29 cellular contexts compared by ENCODE assay signal in genomic region chr13:45718992-45719391, GRCh38. TPM values are rescaled to one million over a fixed set of nuclear protein-coding genes. Genes with fewer than 3 reads are reported as not detected.
DNase-seq lines count a peak whose midpoint lies in the region; ATAC-seq, FAIRE-seq and TF ChIP-seq lines count a peak whose summit lies in the region.
"Had no signal": no experiment of that assay in that cellular context is flagged by ENCODE, and none has a peak within 500 bp of the region (broad histone marks: within the 10 kb centered on the region; RNA-seq: fewer than 3 reads in every experiment).

No MANE protein-coding gene starts in this region.

- no peak overlapping the region for H3K4me3 Mint-ChIP-seq in GM23338
- H3K4me3 Mint-ChIP-seq: activated naive CD4-positive, alpha-beta T cell treated with anti-CD3 and anti-CD28 coated beads, Interleukin-2, amount 10 ng/mL, durations not matched to agents 7 days and 5 days; mesothelial cell of epicardium had no signal

- CTCF ChIA-PET in endothelial cell of umbilical vein (lab: Charles Lee): interaction anchor here (1.2 kb wide), 1 partner anchor 407 kb away, joined by 3 read pairs; no protein-coding TSS in a partner anchor

- ATAC-seq in GM23338: no peak
- ATAC-seq in aorta (ENCODE audit: low FRiP score): no peak
- no peak for ATAC-seq in GM18870 (IDR thresholded peaks at IDR 0.05; ENCODE audit: unreplicated experiment)
- ATAC-seq in HG03097 (IDR thresholded peaks at IDR 0.05; ENCODE audit: low FRiP score, unreplicated experiment): no peak
- ATAC-seq: gastroesophageal sphincter, GM12878, left cardiac atrium had no signal

- peaks cover 15% of the 10 kb centered on the region for H3K4me1 Mint-ChIP-seq in GM23338
- H3K4me1 Mint-ChIP-seq: activated naive CD4-positive, alpha-beta T cell treated with anti-CD3 and anti-CD28 coated beads, Interleukin-2, amount 10 ng/mL, durations not matched to agents 7 days and 5 days had no signal

- no peak overlapping the region for H3K9ac ChIP-seq in endothelial cell of umbilical vein (replicated peaks; ENCODE audit: extremely low read depth, insufficient read depth, low read length)

- dilution Hi-C loops in endothelial cell of umbilical vein (cut with MboI; ENCODE audit: extremely low pct_ligation_motif_present, low sequenced_read_pairs): no loop called here

- H3K27me3 ChIP-seq in GM23338 (ENCODE audit: insufficient read depth) (no peaks in the 10 kb centered on the region), endothelial cell of umbilical vein (ENCODE audit: control insufficient read depth in 2 of 2, insufficient read depth in 2 of 2, low read length in 2 of 2) (peaks cover 3 to 4% of the 10 kb centered on the region in 2 experiments), aorta (ENCODE audit: control insufficient read depth in 1 of 2, insufficient read depth in 2 of 2, low read length in 1 of 2) (no peaks in the 10 kb centered on the region)
- H3K27me3 ChIP-seq: ascending aorta, gastroesophageal sphincter, MG63 had no signal

- intact Hi-C loops in endothelial cell of umbilical vein (cut with micrococcal nuclease): loop anchor here (1.0 kb wide), 1 partner anchor 96 kb away; no protein-coding TSS in a partner anchor
- intact Hi-C loops in aorta (cut with DNase I): no loop called here

- H3K9me3 ChIP-seq in endothelial cell of umbilical vein (replicated peaks; ENCODE audit: control insufficient read depth, insufficient read depth, low read length) (no peaks in the 10 kb centered on the region), aorta (ENCODE audit: control insufficient read depth, low read length) (no peaks in the 10 kb centered on the region)
- H3K9me3 ChIP-seq: ascending aorta, gastroesophageal sphincter, MG63, prostate gland had no signal

- H3K4me3 ChIP-seq in GM23338 (no peak overlapping the region), endothelial cell of umbilical vein (replicated peaks in 1 of 3; ENCODE audit: insufficient read depth in 1 of 3, low read depth in 1 of 3, low read length in 3 of 3) (no peak overlapping the region), aorta (ENCODE audit: low read length in 2 of 2) (no peak overlapping the region)
- H3K4me3 ChIP-seq: ascending aorta, gastroesophageal sphincter, GM12878, MG63, prostate gland, smooth muscle cell had no signal

- H3K36me3 Mint-ChIP-seq in GM23338 (ENCODE audit: low read depth): no peaks in the 10 kb centered on the region
- H3K36me3 Mint-ChIP-seq: activated naive CD4-positive, alpha-beta T cell treated with anti-CD3 and anti-CD28 coated beads, Interleukin-2, amount 10 ng/mL, durations not matched to agents 7 days and 5 days; mesothelial cell of epicardium had no signal

- no peaks in the 10 kb centered on the region for H3F3A ChIP-seq in GM23338 (replicated peaks; ENCODE audit: low read depth)

- H3K4me2 ChIP-seq in GM23338: no peak overlapping the region
- peak overlapping the region; percentile 46 for H3K4me2 ChIP-seq in endothelial cell of umbilical vein (ENCODE audit: insufficient read depth, low read length)
- H3K4me2 ChIP-seq: smooth muscle cell had no signal

- no peaks in the 10 kb centered on the region for H3K9me1 ChIP-seq in endothelial cell of umbilical vein (replicated peaks; ENCODE audit: control insufficient read depth, extremely low read depth, insufficient read depth, low read length)

- H3K9me2 ChIP-seq in GM23338 (ENCODE audit: insufficient read depth): no peaks in the 10 kb centered on the region

- H3K79me2 ChIP-seq in GM23338 (replicated peaks; ENCODE audit: insufficient read depth): no peaks in the 10 kb centered on the region
- no peaks in the 10 kb centered on the region for H3K79me2 ChIP-seq in endothelial cell of umbilical vein (ENCODE audit: control insufficient read depth, insufficient read depth, low read length)

- H2AFZ ChIP-seq in GM23338 (no peak overlapping the region), endothelial cell of umbilical vein (ENCODE audit: low read depth, low read length) (no peak overlapping the region)

- POLR2A ChIA-PET in endothelial cell of umbilical vein (lab: Charles Lee): no interaction called here

- DNase-seq in A172 (ENCODE audit: low spot score): peak; percentile 2
- DNase-seq in GM23338 (ENCODE audit: low spot score): peak; percentile 2
- DNase-seq in endothelial cell of umbilical vein (ENCODE audit: low read depth, low spot score): peak; percentile 74
- DNase-seq in left kidney (ENCODE audit: low read depth, low spot score): peak; percentile 28
- DNase-seq in aorta: no peak
- DNase-seq in COLO829 (ENCODE audit: low spot score): no peak
- DNase-seq: activated naive CD4-positive, alpha-beta T cell treated with anti-CD3 and anti-CD28 coated beads, Interleukin-2, amount 10 ng/mL, durations not matched to agents 7 days and 5 days; activated T-cell treated with anti-CD3 and anti-CD28 coated beads, Interleukin-2, amount 50 U/mL, for 48 hours; C1 segment of cervical spinal cord; GDM1; left cardiac atrium; MG63; NCI-H1436 treated with DMSO at 0.1 percent for 48 hours; NCI-H526 treated with DMSO at 0.1 percent for 48 hours; stimulated activated CD4-positive, alpha-beta T cell treated with anti-CD3 and anti-CD28 coated beads, Interleukin-4, amount 100 ng/mL, for 1 hour; T1000 had no signal

- H4K20me1 ChIP-seq in GM23338 (replicated peaks; ENCODE audit: insufficient read depth) (no peaks in the 10 kb centered on the region), endothelial cell of umbilical vein (replicated peaks; ENCODE audit: control insufficient read depth, extremely low read depth, insufficient read depth, low read length) (no peaks in the 10 kb centered on the region)

- TF ChIP-seq POLR2A in endothelial cell of umbilical vein (IDR thresholded peaks at IDR 0.05; ENCODE audit: low read depth, low read length): no peak

- 45 to 60% methylated on average over 1 of the region's 1 CpG for WGBS in aorta, 2 donors

- peak; percentile 93 for FAIRE-seq in endothelial cell of umbilical vein (lab: Jason Lieb, UNC)
- FAIRE-seq: GM12878 had no signal

- BruUV-seq in endothelial cell of umbilical vein (replicated peaks; lab: Mats Ljungman, UMichigan): no TSS peak

- no peaks in the 10 kb centered on the region for H3K27me3 Mint-ChIP-seq in GM23338 (ENCODE audit: insufficient read depth, low read depth, poor library complexity)
- H3K27me3 Mint-ChIP-seq: activated naive CD4-positive, alpha-beta T cell treated with anti-CD3 and anti-CD28 coated beads, Interleukin-2, amount 10 ng/mL, durations not matched to agents 7 days and 5 days had no signal

- H3K36me3 ChIP-seq in GM23338 (ENCODE audit: insufficient read depth) (no peaks in the 10 kb centered on the region), endothelial cell of umbilical vein (ENCODE audit: control insufficient read depth in 2 of 2, extremely low read depth in 1 of 2, insufficient read depth in 2 of 2, low read length in 2 of 2) (no peaks in the 10 kb centered on the region), aorta (ENCODE audit: control insufficient read depth in 1 of 2, insufficient read depth in 2 of 2, low read length in 1 of 2) (no peaks in the 10 kb centered on the region)
- H3K36me3 ChIP-seq: ascending aorta, gastroesophageal sphincter, MG63, prostate gland had no signal

- TF ChIP-seq CTCF in GM23338 (conservative IDR thresholded peaks at IDR 0.05; ENCODE audit: low read depth in 2 of 2) (no peak), endothelial cell of umbilical vein (IDR thresholded peaks at IDR 0.05; ENCODE audit: extremely low read depth in 1 of 2, insufficient read depth in 1 of 2, low read depth in 1 of 2, low read length in 2 of 2) (no peak)

- no peak overlapping the region for H3K27ac Mint-ChIP-seq in GM23338
- H3K27ac Mint-ChIP-seq: activated naive CD4-positive, alpha-beta T cell treated with anti-CD3 and anti-CD28 coated beads, Interleukin-2, amount 10 ng/mL, durations not matched to agents 7 days and 5 days; mesothelial cell of epicardium had no signal

- H3K27ac ChIP-seq in GM23338 (ENCODE audit: low read depth) (no peak overlapping the region), endothelial cell of umbilical vein (ENCODE audit: insufficient read depth, low read depth, low read length) (peak overlapping the region; percentile 59), aorta (ENCODE audit: low read depth in 1 of 2, low read length in 2 of 2) (no peak overlapping the region)
- H3K27ac ChIP-seq: 22Rv1, ascending aorta, gastroesophageal sphincter, prostate gland had no signal

- no peaks in the 10 kb centered on the region; the same call in 2 of the 3 replicates for H3K9me3 Mint-ChIP-seq in GM23338
- H3K9me3 Mint-ChIP-seq: activated naive CD4-positive, alpha-beta T cell treated with anti-CD3 and anti-CD28 coated beads, Interleukin-2, amount 10 ng/mL, durations not matched to agents 7 days and 5 days; mesothelial cell of epicardium had no signal

- peaks cover 12% of the 10 kb centered on the region; the same call in 1 of the 2 replicates for H3K4me1 ChIP-seq in GM23338 (ENCODE audit: insufficient read depth)
- peaks cover 14% of the 10 kb centered on the region for H3K4me1 ChIP-seq in endothelial cell of umbilical vein (ENCODE audit: control insufficient read depth, extremely low read depth, insufficient read depth, low read length)
- H3K4me1 ChIP-seq in aorta (ENCODE audit: control insufficient read depth in 1 of 2, insufficient read depth in 2 of 2, low read length in 2 of 2): no peaks in the 10 kb centered on the region
- H3K4me1 ChIP-seq: ascending aorta, gastroesophageal sphincter, prostate gland had no signal

TF ChIP-seq in GM23338, 12 proteins besides CTCF, POLR2A, EP300 and RAD21 (continues in another document):
- TF ChIP-seq NANOG (IDR thresholded peaks at IDR 0.05; ENCODE audit: borderline replicate concordance) (no peak), ZNF331 (CRISPR knock-in tag; IDR thresholded peaks at IDR 0.05; ENCODE audit: low read depth) (no peak), EZH2phosphoT487 (IDR thresholded peaks at IDR 0.05; ENCODE audit: unreplicated experiment) (no peak)

TF ChIP-seq in endothelial cell of umbilical vein, 7 proteins besides CTCF, POLR2A, EP300 and RAD21 (continues in another document):
- TF ChIP-seq MYC (IDR thresholded peaks at IDR 0.05; ENCODE audit: low read depth, low read length) (no peak), POLR2AphosphoS5 (IDR thresholded peaks at IDR 0.05; ENCODE audit: insufficient read depth, low read depth, low read length) (peak; percentile 15)

RNA-seq across cellular contexts. Expression of gene CBY2, which starts 16.9 kb away (rescaled TPM):
- not detected in 2 replicates for total RNA-seq in A172 (2014; rRNA removed; shearing (Covaris generic))
- 0.42 TPM in 1 of 2 replicates, not detected in the other for total RNA-seq in GM23338 (2014; rRNA removed; shearing (Covaris generic))
- polyA plus RNA-seq in GM23338 (2016; fragmentation: Nextera tagmentation; extraction: Ambion mirVana) (0.15 and 0.19 TPM in 2 replicates), endothelial cell of umbilical vein (not detected in 2 replicates), aorta (not detected)
- total RNA-seq in endothelial cell of umbilical vein (not detected in 2 replicates), aorta (not detected)
- polyA plus RNA-seq in endothelial cell of umbilical vein (2011; cell fraction: cytosol; rRNA removed): not detected in 2 replicates
- polyA plus RNA-seq in endothelial cell of umbilical vein (2011; cell fraction: nucleus; rRNA removed): not detected in 2 replicates
- polyA plus RNA-seq in endothelial cell of umbilical vein (2012): not detected in 2 replicates
- not detected in 2 replicates for polyA minus RNA-seq in endothelial cell of umbilical vein
- polyA minus RNA-seq in endothelial cell of umbilical vein (2011; cell fraction: cytosol; rRNA and poly(A)+ RNA removed): not detected
- polyA minus RNA-seq in endothelial cell of umbilical vein (2011; cell fraction: nucleus; rRNA and poly(A)+ RNA removed): not detected in 2 replicates
- total RNA-seq: activated CD8-positive, alpha-beta memory T cell treated with anti-CD3 and anti-CD28 coated beads for 36 hours; ascending aorta; chondrocyte; gastroesophageal sphincter; left cardiac atrium; mesothelial cell of epicardium; smooth muscle cell had no signal
- polyA plus RNA-seq: neural cell, smooth muscle cell, urinary bladder had no signal

Comparison
In these comparisons a context has a peak if more than half of its experiments do, and no peak if none do; other contexts are left out.
1. DNase-seq: peak in A172 (single experiment), GM23338 (single experiment), endothelial cell of umbilical vein (single experiment) and left kidney (single experiment); none in aorta (0 of 2) and COLO829 (single experiment).